ENCODE assay signal across 8 cellular contexts in genomic region chr18:22932885-22933205, GRCh38. TPM values are rescaled to one million over a fixed set of nuclear protein-coding genes. Genes with fewer than 3 reads are reported as not detected.
DNase-seq lines count a peak whose midpoint lies in the region; ATAC-seq and TF ChIP-seq lines count a peak whose summit lies in the region.

No MANE protein-coding gene starts in this region.

- no peaks in the 10 kb centered on the region for H3K36me3 ChIP-seq in mucosa of descending colon (ENCODE audit: low read depth)

- H3K4me3 ChIP-seq in Jurkat, Clone E6-1 (ENCODE audit: low read length): peak overlapping the region; percentile 95
- peak overlapping the region; percentile 54 for H3K4me3 ChIP-seq in mucosa of descending colon

- no peaks in the 10 kb centered on the region for H3K9me3 ChIP-seq in mucosa of descending colon

- ATAC-seq in GM21717 (IDR thresholded peaks at IDR 0.05; ENCODE audit: unreplicated experiment) (peak; percentile 27), mucosa of descending colon (peak; percentile 49)

- peak overlapping the region; percentile 91 for H3K27ac ChIP-seq in caudate nucleus (ENCODE audit: low read depth, low read length)

- intact Hi-C loops in mucosa of descending colon (cut with DNase I, micrococcal nuclease): no loop called here

- H3K4me1 ChIP-seq in mucosa of descending colon (ENCODE audit: low read depth): no peaks in the 10 kb centered on the region

- TF ChIP-seq CTCF in GM10266 (IDR thresholded peaks at IDR 0.05; ENCODE audit: control insufficient read depth, insufficient read depth, low read depth, missing control alignments) (no peak), mucosa of descending colon (IDR thresholded peaks at IDR 0.05) (no peak)

- peak; percentile 38 for DNase-seq in GM10266 (ENCODE audit: extremely low spot score)
- no peak for DNase-seq in Jurkat, Clone E6-1 (ENCODE audit: low read depth, low spot score)
- DNase-seq in caudate nucleus (lab: John Stamatoyannopoulos, UW): peak in 1 of 61 donors; percentile 29
- no peak for DNase-seq in mucosa of descending colon
- no peak for DNase-seq in NCI-H526 (lab: John Stamatoyannopoulos, UW)
- DNase-seq in Ammon's horn (ENCODE audit: low spot score): no peak
- DNase-seq in NAMALWA (ENCODE audit: low spot score): no peak

RNA-seq across cellular contexts. Expression of gene RBBP8, which starts 0.3 kb away (rescaled TPM):
- polyA plus RNA-seq in Jurkat, Clone E6-1 (2012; ENCODE audit: insufficient read depth, insufficient read length): 77.8 TPM
- total RNA-seq in mucosa of descending colon: 10 to 100 TPM; 18.5 to 21.4 (median 20.1) TPM
